In genomic region chr7:30026229-30027064, GRCh38 we compare ENCODE assay signal across 8 cellular contexts. TPM values are rescaled to one million over a fixed set of nuclear protein-coding genes. Genes with fewer than 3 reads are reported as not detected.
A peak's percentile ranks its signal among the peaks of the same experiment; 100 is the strongest.
DNase-seq lines count a peak whose midpoint lies in the region; ATAC-seq and TF ChIP-seq lines count a peak whose summit lies in the region.

TSS of gene FKBP14 (minus strand) at chr7:30026702. CDS start at chr7:30026508, 194 bp downstream.

- TF ChIP-seq POLR2A in suprapubic skin (IDR thresholded peaks at IDR 0.05) = no peak

- TF ChIP-seq CTCF in GM06990 (IDR thresholded peaks at IDR 0.05; ENCODE audit: insufficient read depth, low read length, poor library complexity, severe bottlenecking) = no peak
- TF ChIP-seq CTCF in HFFc6 (IDR thresholded peaks at IDR 0.05) = no peak
- no peak for TF ChIP-seq CTCF in SK-N-SH (IDR thresholded peaks at IDR 0.05)
- TF ChIP-seq CTCF in suprapubic skin (IDR thresholded peaks at IDR 0.05) = no peak

- peak within 1 kb of the TSS; percentile 75 for H3K4me3 ChIP-seq in GM06990 (replicated peaks; ENCODE audit: low read depth, low read length)
- H3K4me3 ChIP-seq in SK-N-SH (ENCODE audit: low read depth in 2 of 2, low read length in 1 of 2) = peak within 1 kb of the TSS; percentile 75 to 99
- H3K4me3 ChIP-seq in suprapubic skin = peak within 1 kb of the TSS; percentile 85

- peak within 1 kb of the TSS; percentile 74 for H3K9ac ChIP-seq in SK-N-SH

- H4K20me1 ChIP-seq in SK-N-SH (ENCODE audit: insufficient read depth) = peaks cover 20% of the 10 kb centered on the region

- H3K4me1 ChIP-seq in SK-N-SH (ENCODE audit: control insufficient read depth in 1 of 2, insufficient read depth in 2 of 2, low read depth in 1 of 2, low read length in 1 of 2) (peaks cover 8 to 34% of the 10 kb centered on the region in 2 experiments), suprapubic skin (peaks cover 48% of the 10 kb centered on the region)

- 1% methylated on average over 35 of the region's 35 CpGs for WGBS in SK-N-SH (ENCODE audit: low lambda C conversion rate)
- WGBS in suprapubic skin = under 1% methylated on average over 29 of the region's 35 CpGs

- peak; percentile 83 to 86 for ATAC-seq in activated naive CD4-positive, alpha-beta T cell treated with anti-CD3 and anti-CD28 coated beads, Interleukin-2, amount 50 U/mL, for 72 hours

- peak within 1 kb of the TSS; percentile 86 for H3K4me2 ChIP-seq in SK-N-SH

- peak within 1 kb of the TSS; percentile 92 for H2AFZ ChIP-seq in SK-N-SH (ENCODE audit: low read depth)

- CTCF ChIA-PET in SK-N-SH (lab: Yijun Ruan, JAX) = interaction anchor here (0.8 to 11.9 kb wide), 4 partner anchors 14 to 105 kb away, joined by 4 to 85 read pairs (median 8); no protein-coding TSS in a partner anchor

- no peaks in the 10 kb centered on the region for H3K9me2 ChIP-seq in SK-N-SH

- H3K9me3 ChIP-seq in SK-N-SH (no peaks in the 10 kb centered on the region), suprapubic skin (no peaks in the 10 kb centered on the region)

- TF ChIP-seq EP300 in SK-N-SH (IDR thresholded peaks at IDR 0.05; ENCODE audit: borderline replicate concordance in 1 of 2, low read depth in 1 of 2, low read length in 1 of 2) (peak in 1 of 2 experiments; percentile 34; a peak in 1 of 4 replicates), suprapubic skin (IDR thresholded peaks at IDR 0.05) (no peak)

- H3K36me3 Mint-ChIP-seq in HFFc6 (ENCODE audit: low read depth) = peaks cover 16% of the 10 kb centered on the region
- peaks cover 8 to 11% of the 10 kb centered on the region in 2 donors for H3K36me3 Mint-ChIP-seq in activated naive CD4-positive, alpha-beta T cell treated with anti-CD3 and anti-CD28 coated beads, Interleukin-2, amount 50 U/mL, for 72 hours

- H3K79me2 ChIP-seq in SK-N-SH (ENCODE audit: insufficient read depth) = peaks cover 75% of the 10 kb centered on the region

- DNase-seq in GM06990 (ENCODE audit: extremely low read depth, insufficient read length) (peak; percentile 86), HFFc6 (peak; percentile 100), NAMALWA (ENCODE audit: low spot score) (peak; percentile 99), SK-N-SH (peak; percentile 95), glomerular endothelial cell (ENCODE audit: extremely low read depth, low read depth, low spot score) (peak; percentile 98), nucleus accumbens (lab: John Stamatoyannopoulos, UW) (peak; percentile 72 to 98 (median 94)), suprapubic skin (ENCODE audit: low spot score in 2 of 2) (peak; percentile 98 to 99)
- peak; percentile 84 to 91 for DNase-seq in activated naive CD4-positive, alpha-beta T cell treated with anti-CD3 and anti-CD28 coated beads, Interleukin-2, amount 50 U/mL, for 72 hours (ENCODE audit: low spot score in 2 of 2)

- H3K27me3 Mint-ChIP-seq in HFFc6 (ENCODE audit: insufficient read depth) = no peaks in the 10 kb centered on the region; the same call in 1 of the 2 replicates

- peak within 1 kb of the TSS; percentile 79 to 96 for H3K27ac ChIP-seq in SK-N-SH (ENCODE audit: low read depth in 2 of 2, low read length in 1 of 2)
- H3K27ac ChIP-seq in suprapubic skin = peak within 1 kb of the TSS; percentile 87

- H3K27ac Mint-ChIP-seq in HFFc6 = peak within 1 kb of the TSS; percentile 95
- peak within 1 kb of the TSS; percentile 87 to 90 for H3K27ac Mint-ChIP-seq in activated naive CD4-positive, alpha-beta T cell treated with anti-CD3 and anti-CD28 coated beads, Interleukin-2, amount 50 U/mL, for 72 hours

- H3K27me3 ChIP-seq in GM06990 (replicated peaks; ENCODE audit: control insufficient read depth, insufficient read depth, low read length) = no peaks in the 10 kb centered on the region
- H3K27me3 ChIP-seq in SK-N-SH (ENCODE audit: insufficient read depth) = no peaks in the 10 kb centered on the region
- H3K27me3 ChIP-seq in suprapubic skin = no peaks in the 10 kb centered on the region

- POLR2A ChIA-PET in SK-N-SH (lab: Yijun Ruan, JAX) = interaction anchor here (0.5 to 1.0 kb wide), 2 partner anchors 27 to 77 kb away, joined by 3 read pairs; no protein-coding TSS in a partner anchor

- H3K9me3 Mint-ChIP-seq in HFFc6 = no peaks in the 10 kb centered on the region
- H3K9me3 Mint-ChIP-seq in activated naive CD4-positive, alpha-beta T cell treated with anti-CD3 and anti-CD28 coated beads, Interleukin-2, amount 50 U/mL, for 72 hours = no peaks in the 10 kb centered on the region

- peaks cover 5% of the 10 kb centered on the region for H3F3A ChIP-seq in SK-N-SH (replicated peaks; ENCODE audit: insufficient read depth)

- 0 out of 2 replicates have a peak, but pooled peaks have one; percentile 2 for TF ChIP-seq RAD21 in SK-N-SH (IDR thresholded peaks at IDR 0.05; ENCODE audit: low read length)

- H3K36me3 ChIP-seq in GM06990 (ENCODE audit: control insufficient read depth, insufficient read depth, low read length) (no peaks in the 10 kb centered on the region), SK-N-SH (replicated peaks in 1 of 2; ENCODE audit: control insufficient read depth in 1 of 2, insufficient read depth in 2 of 2, low read length in 1 of 2) (peaks cover 0 to 6% of the 10 kb centered on the region in 2 experiments), suprapubic skin (no peaks in the 10 kb centered on the region)

- no peak within 1 kb of the TSS; the same call in 1 of the 2 replicates for H3K4me3 Mint-ChIP-seq in HFFc6

- H3K4me1 Mint-ChIP-seq in HFFc6 (ENCODE audit: low read depth) = peaks cover 41% of the 10 kb centered on the region

TF ChIP-seq in SK-N-SH, 30 proteins besides CTCF, POLR2A, EP300 and RAD21 (continues in another document):
- TF ChIP-seq FOSL2 (IDR thresholded peaks at IDR 0.05; ENCODE audit: borderline replicate concordance, low read depth) (peak; percentile 24; the same call in 1 of the 2 replicates), RXRA (IDR thresholded peaks at IDR 0.05; ENCODE audit: borderline replicate concordance, low read depth) (peak; percentile 67; the same call in 1 of the 2 replicates), GABPA (IDR thresholded peaks at IDR 0.05; ENCODE audit: low read depth) (peak; percentile 51), USF2 (IDR thresholded peaks at IDR 0.05; ENCODE audit: borderline replicate concordance, low read depth, low read length) (no peak), SIN3A (IDR thresholded peaks at IDR 0.05; ENCODE audit: borderline replicate concordance, low read depth, low read length) (peak; percentile 78; the same call in 1 of the 2 replicates), YY1 (IDR thresholded peaks at IDR 0.05; ENCODE audit: low read depth) (0 out of 2 replicates have a peak, but pooled peaks have one; percentile 36), FOXM1 (IDR thresholded peaks at IDR 0.05; ENCODE audit: low read depth) (no peak), MXI1 (IDR thresholded peaks at IDR 0.05; ENCODE audit: low read depth, low read length) (peak; percentile 92), FOXJ3 (CRISPR knock-in tag; IDR thresholded peaks at IDR 0.05) (no peak; the same call in 1 of the 2 replicates), TAF1 (IDR thresholded peaks at IDR 0.05; ENCODE audit: borderline replicate concordance, low read depth, low read length) (peak; percentile 68; the same call in 1 of the 2 replicates), TEAD4 (IDR thresholded peaks at IDR 0.05; ENCODE audit: borderline replicate concordance, insufficient read depth) (0 out of 2 replicates have a peak, but pooled peaks have one; percentile 42)
- TF ChIP-seq, protein P1, sequence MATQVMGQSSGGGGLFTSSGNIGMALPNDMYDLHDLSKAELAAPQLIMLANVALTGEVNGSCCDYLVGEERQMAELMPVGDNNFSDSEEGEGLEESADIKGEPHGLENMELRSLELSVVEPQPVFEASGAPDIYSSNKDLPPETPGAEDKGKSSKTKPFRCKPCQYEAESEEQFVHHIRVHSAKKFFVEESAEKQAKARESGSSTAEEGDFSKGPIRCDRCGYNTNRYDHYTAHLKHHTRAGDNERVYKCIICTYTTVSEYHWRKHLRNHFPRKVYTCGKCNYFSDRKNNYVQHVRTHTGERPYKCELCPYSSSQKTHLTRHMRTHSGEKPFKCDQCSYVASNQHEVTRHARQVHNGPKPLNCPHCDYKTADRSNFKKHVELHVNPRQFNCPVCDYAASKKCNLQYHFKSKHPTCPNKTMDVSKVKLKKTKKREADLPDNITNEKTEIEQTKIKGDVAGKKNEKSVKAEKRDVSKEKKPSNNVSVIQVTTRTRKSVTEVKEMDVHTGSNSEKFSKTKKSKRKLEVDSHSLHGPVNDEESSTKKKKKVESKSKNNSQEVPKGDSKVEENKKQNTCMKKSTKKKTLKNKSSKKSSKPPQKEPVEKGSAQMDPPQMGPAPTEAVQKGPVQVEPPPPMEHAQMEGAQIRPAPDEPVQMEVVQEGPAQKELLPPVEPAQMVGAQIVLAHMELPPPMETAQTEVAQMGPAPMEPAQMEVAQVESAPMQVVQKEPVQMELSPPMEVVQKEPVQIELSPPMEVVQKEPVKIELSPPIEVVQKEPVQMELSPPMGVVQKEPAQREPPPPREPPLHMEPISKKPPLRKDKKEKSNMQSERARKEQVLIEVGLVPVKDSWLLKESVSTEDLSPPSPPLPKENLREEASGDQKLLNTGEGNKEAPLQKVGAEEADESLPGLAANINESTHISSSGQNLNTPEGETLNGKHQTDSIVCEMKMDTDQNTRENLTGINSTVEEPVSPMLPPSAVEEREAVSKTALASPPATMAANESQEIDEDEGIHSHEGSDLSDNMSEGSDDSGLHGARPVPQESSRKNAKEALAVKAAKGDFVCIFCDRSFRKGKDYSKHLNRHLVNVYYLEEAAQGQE (IDR thresholded peaks at IDR 0.05; ENCODE audit: low read depth, low read length) = peak; percentile 53; the same call in 1 of the 2 replicates
- TF ChIP-seq, protein P2, sequence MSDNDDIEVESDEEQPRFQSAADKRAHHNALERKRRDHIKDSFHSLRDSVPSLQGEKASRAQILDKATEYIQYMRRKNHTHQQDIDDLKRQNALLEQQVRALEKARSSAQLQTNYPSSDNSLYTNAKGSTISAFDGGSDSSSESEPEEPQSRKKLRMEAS (IDR thresholded peaks at IDR 0.05; ENCODE audit: low read depth) = peak; percentile 84; the same call in 1 of the 2 replicates

RNA-seq across cellular contexts. Expression of gene FKBP14, which starts in this region (rescaled TPM):
- total RNA-seq in HFFc6 (2021; fragmentation: NEBNext Ultra II Directional; extraction: Animal tissue kit (Norgen Biotek cat#: 25700)) = 10 to 100 TPM; 60.0 to 73.0 (median 64.4) TPM
- 15.7 and 24.4 TPM in 2 replicates for polyA plus RNA-seq in SK-N-SH (2012; rRNA removed)
- polyA plus RNA-seq in SK-N-SH (2012; cell fraction: cytosol; rRNA removed) = 27.6 and 29.7 TPM in 2 replicates
- polyA plus RNA-seq in SK-N-SH (2012; cell fraction: nucleus; rRNA removed) = 4.5 and 10.6 TPM in 2 replicates
- total RNA-seq in activated naive CD4-positive, alpha-beta T cell treated with anti-CD3 and anti-CD28 coated beads, Interleukin-2, amount 50 U/mL, for 72 hours = 10 to 100 TPM in 1 of 2 donors, 1 to 10 TPM in 1; 7.9 to 12.3 TPM
- total RNA-seq in glomerular endothelial cell (22.1 TPM in 2 replicates), suprapubic skin (1 to 10 TPM; 4.7 to 8.0 (median 6.8) TPM)

Comparison
In these comparisons a context has a peak if more than half of its experiments do, and no peak if none do; other contexts are left out.
1. Peak in every context shown above with its lines: DNase-seq, ATAC-seq, H3K4me3 ChIP-seq and H3K27ac ChIP-seq.